In genomic region chr2:20094142-20094792, GRCh38 we compare ENCODE assay signal across 17 cellular contexts. TPM values are rescaled to one million over a fixed set of nuclear protein-coding genes. Genes with fewer than 3 reads are reported as not detected.
DNase-seq lines count a peak whose midpoint lies in the region; ATAC-seq and TF ChIP-seq lines count a peak whose summit lies in the region.
"Had no signal": no experiment of that assay in that cellular context is flagged by ENCODE, and none has a peak within 500 bp of the region (broad histone marks: within the 10 kb centered on the region; RNA-seq: fewer than 3 reads in every experiment).

No MANE protein-coding gene starts in this region.

- H3K4me3 ChIP-seq in adipocyte (ENCODE audit: low read length) (no peak overlapping the region), mesendoderm (ENCODE audit: low read length) (no peak overlapping the region), ascending aorta (no peak overlapping the region)
- H3K4me3 ChIP-seq: colonic mucosa, SJSA1, thyroid gland had no signal

- no peak for ATAC-seq in stimulated activated effector memory CD8-positive, alpha-beta T cell treated with anti-CD3 and anti-CD28 coated beads, Interleukin-12 subunit alpha, Interleukin-12 subunit beta, amount 100 ng/mL, for 72 hours
- no peak for ATAC-seq in HG02884 (IDR thresholded peaks at IDR 0.05; ENCODE audit: unreplicated experiment)

- no peak overlapping the region for H3K4me3 Mint-ChIP-seq in stimulated activated effector memory CD8-positive, alpha-beta T cell treated with anti-CD3 and anti-CD28 coated beads, Interleukin-12 subunit alpha, Interleukin-12 subunit beta, amount 100 ng/mL, for 72 hours
- H3K4me3 Mint-ChIP-seq: activated naive CD8-positive, alpha-beta T cell treated with anti-CD3 and anti-CD28 coated beads for 36 hours; activated T-helper 1 cell treated with anti-CD3 and anti-CD28 coated beads, Interleukin-12 subunit alpha, Interleukin-12 subunit beta, Interleukin-2, Interleukin-4 antibody, amounts not matched to agents 30 ng/mL and 10 ng/mL and 1 ng/mL, durations not matched to agents 14 hours and 24 hours and 36 hours; stimulated activated naive B cell treated with anti-CD40 and anti-IgM and Interleukin-4, amounts not matched to agents 10 μg/mL and 1 μg/mL and 100 μg/mL, for 72 hours had no signal

- H3K4me1 Mint-ChIP-seq in stimulated activated effector memory CD8-positive, alpha-beta T cell treated with anti-CD3 and anti-CD28 coated beads, Interleukin-12 subunit alpha, Interleukin-12 subunit beta, amount 100 ng/mL, for 72 hours = peaks cover 11% of the 10 kb centered on the region
- H3K4me1 Mint-ChIP-seq: activated naive CD8-positive, alpha-beta T cell treated with anti-CD3 and anti-CD28 coated beads for 36 hours had no signal

- peak overlapping the region; percentile 32 for H3K27ac Mint-ChIP-seq in stimulated activated effector memory CD8-positive, alpha-beta T cell treated with anti-CD3 and anti-CD28 coated beads, Interleukin-12 subunit alpha, Interleukin-12 subunit beta, amount 100 ng/mL, for 72 hours
- H3K27ac Mint-ChIP-seq: activated naive CD8-positive, alpha-beta T cell treated with anti-CD3 and anti-CD28 coated beads for 36 hours; activated T-helper 1 cell treated with anti-CD3 and anti-CD28 coated beads, Interleukin-12 subunit alpha, Interleukin-12 subunit beta, Interleukin-2, Interleukin-4 antibody, amounts not matched to agents 30 ng/mL and 10 ng/mL and 1 ng/mL, durations not matched to agents 14 hours and 24 hours and 36 hours; stimulated activated naive B cell treated with anti-CD40 and anti-IgM and Interleukin-4, amounts not matched to agents 10 μg/mL and 1 μg/mL and 100 μg/mL, for 72 hours had no signal

- H3K79me2 ChIP-seq in mesendoderm (ENCODE audit: control insufficient read depth, insufficient read depth, low read length) = no peaks in the 10 kb centered on the region

- peak overlapping the region; percentile 7 for H2BK120ac ChIP-seq in mesendoderm (ENCODE audit: low read depth, low read length)

- H3K27me3 ChIP-seq in adipocyte (replicated peaks; ENCODE audit: control insufficient read depth, insufficient read depth, low read length) (no peaks in the 10 kb centered on the region), mesendoderm (ENCODE audit: insufficient read depth, low read length, poor library complexity) (no peaks in the 10 kb centered on the region), ascending aorta (no peaks in the 10 kb centered on the region)
- H3K27me3 ChIP-seq: colonic mucosa, neutrophil, SJSA1, thyroid gland had no signal

- in situ Hi-C loops in KBM-7 (cut with MboI; ENCODE audit: low pct_unique_long_range_greater_than_20kb, low sequenced_read_pairs) = no loop called here

- H4K8ac ChIP-seq in mesendoderm (ENCODE audit: low read depth, low read length) = no peak overlapping the region

- H3K27ac ChIP-seq in mesendoderm (ENCODE audit: low read depth, low read length) (no peak overlapping the region), ascending aorta (no peak overlapping the region)
- H3K27ac ChIP-seq: colonic mucosa, neutrophil, SJSA1, thyroid gland had no signal

- no peak overlapping the region for H3K23ac ChIP-seq in mesendoderm (ENCODE audit: low read length)

- intact Hi-C loops in ascending aorta (cut with DNase I) = no loop called here

- H3K9me3 ChIP-seq in adipocyte (ENCODE audit: control insufficient read depth, low read length) (no peaks in the 10 kb centered on the region), ascending aorta (no peaks in the 10 kb centered on the region)
- H3K9me3 ChIP-seq: colonic mucosa, neutrophil, SJSA1, thyroid gland had no signal

- no peaks in the 10 kb centered on the region for H3K79me1 ChIP-seq in mesendoderm (ENCODE audit: low read length)

- H3K9me3 Mint-ChIP-seq in stimulated activated effector memory CD8-positive, alpha-beta T cell treated with anti-CD3 and anti-CD28 coated beads, Interleukin-12 subunit alpha, Interleukin-12 subunit beta, amount 100 ng/mL, for 72 hours = no peaks in the 10 kb centered on the region
- H3K9me3 Mint-ChIP-seq: activated naive CD8-positive, alpha-beta T cell treated with anti-CD3 and anti-CD28 coated beads for 36 hours; activated T-helper 1 cell treated with anti-CD3 and anti-CD28 coated beads, Interleukin-12 subunit alpha, Interleukin-12 subunit beta, Interleukin-2, Interleukin-4 antibody, amounts not matched to agents 30 ng/mL and 10 ng/mL and 1 ng/mL, durations not matched to agents 14 hours and 24 hours and 36 hours; stimulated activated naive B cell treated with anti-CD40 and anti-IgM and Interleukin-4, amounts not matched to agents 10 μg/mL and 1 μg/mL and 100 μg/mL, for 72 hours had no signal

- no peaks in the 10 kb centered on the region for H3K36me3 Mint-ChIP-seq in stimulated activated effector memory CD8-positive, alpha-beta T cell treated with anti-CD3 and anti-CD28 coated beads, Interleukin-12 subunit alpha, Interleukin-12 subunit beta, amount 100 ng/mL, for 72 hours
- H3K36me3 Mint-ChIP-seq: activated naive CD8-positive, alpha-beta T cell treated with anti-CD3 and anti-CD28 coated beads for 36 hours; brain had no signal

- no peak for TF ChIP-seq CTCF in ascending aorta (IDR thresholded peaks at IDR 0.05)

- no peak overlapping the region for H2BK15ac ChIP-seq in mesendoderm (replicated peaks; ENCODE audit: low read depth)

- peak overlapping the region; percentile 19 for H2AK5ac ChIP-seq in mesendoderm (ENCODE audit: low read length)

- no peak overlapping the region for H4K5ac ChIP-seq in mesendoderm (ENCODE audit: low read length)

- H3K4ac ChIP-seq in mesendoderm (ENCODE audit: low read depth, low read length) = no peak overlapping the region

- no peak overlapping the region for H3K4me2 ChIP-seq in mesendoderm (ENCODE audit: low read length)

- peak overlapping the region; percentile 17 for H3K18ac ChIP-seq in mesendoderm (ENCODE audit: low read length)

- peak overlapping the region; percentile 47 for H2BK5ac ChIP-seq in mesendoderm (ENCODE audit: low read length)

- no peaks in the 10 kb centered on the region for H3K36me3 ChIP-seq in adipocyte (ENCODE audit: control insufficient read depth, insufficient read depth, low read length, severe bottlenecking)
- H3K36me3 ChIP-seq in mesendoderm (ENCODE audit: control insufficient read depth, insufficient read depth, low read length) = no peaks in the 10 kb centered on the region
- H3K36me3 ChIP-seq in ascending aorta = no peaks in the 10 kb centered on the region
- H3K36me3 ChIP-seq: colonic mucosa, neutrophil, SJSA1, thyroid gland had no signal

- WGBS in mesendoderm (ENCODE audit: extremely low coverage, insufficient coverage, low lambda C conversion rate) = no CpG with 5 or more reads among the region's 5 CpGs

- peaks cover 46% of the 10 kb centered on the region for H3K4me1 ChIP-seq in adipocyte (ENCODE audit: control insufficient read depth, insufficient read depth, low read length)
- peaks cover 10% of the 10 kb centered on the region for H3K4me1 ChIP-seq in mesendoderm (ENCODE audit: control insufficient read depth, low read depth, low read length)
- H3K4me1 ChIP-seq in ascending aorta = no peaks in the 10 kb centered on the region
- H3K4me1 ChIP-seq: colonic mucosa had no signal

- peak overlapping the region; percentile 54 for H3K56ac ChIP-seq in mesendoderm (ENCODE audit: low read length)

- peak; percentile 45 for DNase-seq in KBM-7
- no peak for DNase-seq in adipocyte (ENCODE audit: low read depth)
- DNase-seq in mesendoderm = no peak
- no peak for DNase-seq in stimulated activated effector memory CD8-positive, alpha-beta T cell treated with anti-CD3 and anti-CD28 coated beads, Interleukin-12 subunit alpha, Interleukin-12 subunit beta, amount 100 ng/mL, for 72 hours (ENCODE audit: low spot score in 2 of 2)
- no peak for DNase-seq in ascending aorta (ENCODE audit: low spot score in 2 of 2)
- DNase-seq in NCI-H1694 (lab: John Stamatoyannopoulos, UW) = no peak
- DNase-seq: activated naive CD8-positive, alpha-beta T cell treated with anti-CD3 and anti-CD28 coated beads for 36 hours; NCI-H187; stimulated activated naive B cell treated with anti-CD40 and anti-IgM and Interleukin-4, amounts not matched to agents 10 μg/mL and 1 μg/mL and 100 μg/mL, for 72 hours; T-helper 9 cell had no signal

- H3K9ac ChIP-seq in adipocyte (ENCODE audit: low read length) (peak overlapping the region; percentile 54), mesendoderm (ENCODE audit: low read length) (peak overlapping the region; percentile 49)

RNA-seq across cellular contexts. Expression of gene LAPTM4A, which starts 42.8 kb away (rescaled TPM):
- 350 TPM for polyA plus RNA-seq in mesendoderm (2013, experiment 1 of 2)
- 343 TPM for polyA plus RNA-seq in mesendoderm (2013, experiment 2 of 2)
- 95.6 TPM for total RNA-seq in ascending aorta
